Comparison of ENCODE assay signal across 18 cellular contexts in the genomic region with DNA sequence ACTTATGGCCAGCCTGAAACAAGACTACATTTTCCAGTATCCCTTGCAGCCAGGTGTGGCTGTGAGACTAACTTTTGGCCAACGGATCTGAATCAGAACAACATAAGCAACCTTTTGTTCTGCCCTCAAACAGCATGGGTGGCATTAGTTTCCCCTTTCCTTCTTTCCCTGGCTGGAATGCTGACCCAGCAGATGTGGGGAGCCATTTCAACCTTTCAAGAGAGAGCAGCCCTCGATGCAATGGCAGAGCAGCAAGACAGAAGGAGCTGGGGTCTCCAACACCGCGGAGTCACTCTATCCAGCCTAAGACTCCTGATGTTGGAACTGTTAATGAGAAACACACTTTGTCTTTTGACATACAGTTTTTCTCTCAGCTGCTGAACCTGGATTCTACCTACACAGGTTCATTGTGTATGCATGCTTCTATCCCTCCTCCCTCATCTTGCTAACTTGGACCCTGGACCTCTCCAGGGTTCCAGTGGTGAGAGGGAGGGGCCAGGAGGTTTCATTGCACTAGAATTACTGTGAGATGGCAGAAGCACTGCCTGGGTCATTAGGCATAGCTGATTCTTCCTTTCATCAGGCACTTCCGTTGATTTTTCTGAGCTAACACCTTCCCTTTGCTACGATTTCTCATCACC. TPM values are rescaled to one million over a fixed set of nuclear protein-coding genes. Genes with fewer than 3 reads are reported as not detected.
DNase-seq lines count a peak whose midpoint lies in the region; ATAC-seq and TF ChIP-seq lines count a peak whose summit lies in the region.
"Had no signal": no experiment of that assay in that cellular context is flagged by ENCODE, and none has a peak within 500 bp of the region (broad histone marks: within the 10 kb centered on the region; RNA-seq: fewer than 3 reads in every experiment).

No MANE protein-coding gene starts in this region.

- CTCF ChIA-PET in IMR-90 (lab: Yijun Ruan, JAX), result no interaction called here

- H3K18ac ChIP-seq in IMR-90 (ENCODE audit: low read depth, low read length) (no peak overlapping the region), trophoblast cell (ENCODE audit: low read length) (no peak overlapping the region)

- H3K4me1 ChIP-seq in BLaER1 (peaks cover 46% of the 10 kb centered on the region), IMR-90 (ENCODE audit: control insufficient read depth, insufficient read depth, low read length) (no peaks in the 10 kb centered on the region), trophoblast cell (ENCODE audit: control insufficient read depth in 1 of 2, insufficient read depth in 2 of 2, low read length in 2 of 2) (peaks cover 5 to 10% of the 10 kb centered on the region in 2 experiments)

- H3K14ac ChIP-seq in IMR-90 (replicated peaks; ENCODE audit: low read depth, low read length), result no peak overlapping the region
- peak overlapping the region; percentile 44 for H3K14ac ChIP-seq in trophoblast cell (ENCODE audit: low read length)

- TF ChIP-seq POLR2A in IMR-90 (IDR thresholded peaks at IDR 0.05; ENCODE audit: low read depth, low read length), result no peak

- H3K56ac ChIP-seq in IMR-90 (ENCODE audit: extremely low read depth, insufficient read depth, low read length), result no peak overlapping the region

- ATAC-seq in IMR-90 (ENCODE audit: low read depth), result no peak
- ATAC-seq in GM18861 (IDR thresholded peaks at IDR 0.05; ENCODE audit: unreplicated experiment), result no peak

- H3K4me3 ChIP-seq in BLaER1 (no peak overlapping the region), IMR-90 (ENCODE audit: insufficient read depth, low read depth, low read length) (no peak overlapping the region), trophoblast cell (ENCODE audit: low read depth, low read length) (no peak overlapping the region)
- H3K4me3 ChIP-seq: MG63 had no signal

- in situ Hi-C loops in IMR-90 (cut with MboI; ENCODE audit: low sequenced_read_pairs), result no loop called here

- no peak overlapping the region for H4K5ac ChIP-seq in IMR-90 (ENCODE audit: low read depth, low read length)

- H3K4me2 ChIP-seq in BLaER1 (peak overlapping the region; percentile 72; the same call in 1 of the 2 replicates), IMR-90 (ENCODE audit: low read depth, low read length) (no peak overlapping the region), trophoblast cell (ENCODE audit: low read length) (no peak overlapping the region)
- H3K4me2 ChIP-seq: SK-N-SH had no signal

- H2AK9ac ChIP-seq in IMR-90 (replicated peaks; ENCODE audit: low read depth, low read length, poor library complexity), result no peak overlapping the region

- peak overlapping the region; percentile 77 for H2BK12ac ChIP-seq in trophoblast cell (ENCODE audit: low read length)

- intact Hi-C loops in IMR-90 (cut with micrococcal nuclease), result no loop called here

- TF ChIP-seq RAD21 in IMR-90 (IDR thresholded peaks at IDR 0.05; ENCODE audit: low read length), result no peak

- no peaks in the 10 kb centered on the region for H3K79me1 ChIP-seq in IMR-90 (ENCODE audit: low read depth in 1 of 2, low read length in 2 of 2)
- peaks cover 4% of the 10 kb centered on the region for H3K79me1 ChIP-seq in trophoblast cell (ENCODE audit: low read length)

- H3K4ac ChIP-seq in IMR-90 (ENCODE audit: low read depth, low read length) (no peak overlapping the region), trophoblast cell (ENCODE audit: low read depth, low read length) (no peak overlapping the region)

- H3K27ac ChIP-seq in BLaER1 (peak overlapping the region; percentile 77; the same call in 1 of the 2 replicates), IMR-90 (ENCODE audit: insufficient read depth, low read length) (no peak overlapping the region), trophoblast cell (ENCODE audit: low read depth, low read length) (no peak overlapping the region)
- H3K27ac ChIP-seq: RWPE1 had no signal

- H4K91ac ChIP-seq in IMR-90 (ENCODE audit: insufficient read depth, low read depth, low read length), result no peak overlapping the region
- peak overlapping the region; percentile 30 for H4K91ac ChIP-seq in trophoblast cell (ENCODE audit: low read depth, low read length)

- POLR2A ChIA-PET in IMR-90 (lab: Charles Lee; ENCODE audit: unreplicated experiment), result no interaction called here

- dilution Hi-C loops in IMR-90 (cut with HindIII; ENCODE audit: low sequenced_read_pairs, unreplicated experiment), result no loop called here

- H3K9ac ChIP-seq in BLaER1 (no peak overlapping the region), IMR-90 (ENCODE audit: low read depth, low read length) (no peak overlapping the region), trophoblast cell (ENCODE audit: low read length) (no peak overlapping the region)
- H3K9ac ChIP-seq: SK-N-SH had no signal

- H3K9me1 ChIP-seq in IMR-90 (ENCODE audit: insufficient read depth, low read length), result no peaks in the 10 kb centered on the region

- H2AK5ac ChIP-seq in IMR-90 (ENCODE audit: low read depth, low read length) (no peak overlapping the region), trophoblast cell (ENCODE audit: low read length) (no peak overlapping the region)

- H3K23ac ChIP-seq in IMR-90 (ENCODE audit: low read depth, low read length) (no peak overlapping the region), trophoblast cell (ENCODE audit: low read length) (no peak overlapping the region)

- no peak overlapping the region for H4K12ac ChIP-seq in trophoblast cell (ENCODE audit: low read depth, low read length)

- no peak for TF ChIP-seq CTCF in IMR-90 (conservative IDR thresholded peaks at IDR 0.05; ENCODE audit: low read depth, low read length)

- no peak overlapping the region for H2BK15ac ChIP-seq in IMR-90 (ENCODE audit: low read depth, low read length)

- H3K9me3 ChIP-seq in BLaER1 (peaks cover 55% of the 10 kb centered on the region), IMR-90 (ENCODE audit: control insufficient read depth, insufficient read depth, low read length) (peaks cover 8% of the 10 kb centered on the region), trophoblast cell (ENCODE audit: insufficient read depth, low read depth, low read length) (peaks cover 8% of the 10 kb centered on the region)
- H3K9me3 ChIP-seq: MG63, SK-N-SH had no signal

- H4K8ac ChIP-seq in IMR-90 (ENCODE audit: low read depth in 2 of 2, low read length in 2 of 2) (no peak overlapping the region), trophoblast cell (ENCODE audit: low read depth, low read length) (peak overlapping the region; percentile 31)

- no peaks in the 10 kb centered on the region for H3K27me3 ChIP-seq in BLaER1
- H3K27me3 ChIP-seq in IMR-90 (ENCODE audit: control insufficient read depth, insufficient read depth, low read length), result peaks cover 26% of the 10 kb centered on the region
- no peaks in the 10 kb centered on the region for H3K27me3 ChIP-seq in trophoblast cell (ENCODE audit: insufficient read depth, low read length)
- H3K27me3 ChIP-seq: MG63 had no signal

- no peak overlapping the region for H2BK120ac ChIP-seq in IMR-90 (ENCODE audit: low read depth, low read length)
- H2BK120ac ChIP-seq in trophoblast cell (ENCODE audit: insufficient read depth, low read length, poor library complexity), result peak overlapping the region; percentile 1

- H3K79me2 ChIP-seq in trophoblast cell (ENCODE audit: control insufficient read depth, insufficient read depth, low read length, poor library complexity), result no peaks in the 10 kb centered on the region

- 61% methylated on average over 3 of the region's 6 CpGs; no CpG with 5 or more reads in 1 of the 2 experiments for WGBS in IMR-90 (ENCODE audit: extremely low coverage in 2 of 2, insufficient read length in 1 of 2), 2 experiments
- no CpG with 5 or more reads among the region's 6 CpGs for WGBS in trophoblast cell (ENCODE audit: extremely low coverage, insufficient coverage, insufficient read length)

- H2BK5ac ChIP-seq in IMR-90 (ENCODE audit: low read depth, low read length, poor library complexity, severe bottlenecking) (no peak overlapping the region), trophoblast cell (ENCODE audit: low read depth, low read length, poor library complexity) (no peak overlapping the region)

- H3K36me3 ChIP-seq in BLaER1 (peaks cover 18% of the 10 kb centered on the region; the same call in 1 of the 2 replicates), IMR-90 (ENCODE audit: control insufficient read depth, insufficient read depth, low read length) (no peaks in the 10 kb centered on the region), trophoblast cell (ENCODE audit: control insufficient read depth in 1 of 2, insufficient read depth in 2 of 2, low read length in 2 of 2) (no peaks in the 10 kb centered on the region)
- H3K36me3 ChIP-seq: MG63 had no signal

- H2BK20ac ChIP-seq in IMR-90 (ENCODE audit: low read depth, low read length), result no peak overlapping the region

- no TSS peak for BruUV-seq in IMR-90 (replicated peaks; lab: Mats Ljungman, UMichigan)

- H4K20me1 ChIP-seq in BLaER1 (no peaks in the 10 kb centered on the region), IMR-90 (ENCODE audit: insufficient read depth, low read length) (no peaks in the 10 kb centered on the region)

- H2AFZ ChIP-seq in IMR-90 (replicated peaks; ENCODE audit: low read length, poor library complexity), result no peak overlapping the region
- no peak overlapping the region for H2AFZ ChIP-seq in trophoblast cell (ENCODE audit: insufficient read depth, low read length, poor library complexity)

- DNase-seq in IMR-90 (no peak), left kidney (ENCODE audit: low read depth, low spot score) (peak; percentile 68), trophoblast cell (no peak), NOMO-1 treated with DMSO at 0.1 percent for 48 hours (lab: John Stamatoyannopoulos, UW; ENCODE audit: unreplicated experiment) (no peak), GM03348 (ENCODE audit: low spot score) (no peak)
- DNase-seq: CD4-positive, CD25-positive, alpha-beta regulatory T cell; DMS79; MG63; NCI-H1092; NCI-H1436; NCI-H187 treated with DMSO at 0.1 percent for 48 hours; NCI-H2107; NCI-H748 treated with DMSO at 0.1 percent for 48 hours; SIG-M5; SK-N-SH had no signal

TF ChIP-seq in IMR-90, 13 proteins besides CTCF, POLR2A, EP300 and RAD21 (continues in another document):
- peak; percentile 17; the same call in 1 of the 2 replicates for TF ChIP-seq MAFK (IDR thresholded peaks at IDR 0.05; ENCODE audit: low read depth, low read length)
- no peak for TF ChIP-seq CHD1 (IDR thresholded peaks at IDR 0.05; ENCODE audit: low read depth, low read length)

RNA-seq across cellular contexts. Expression of gene DDR1, which starts 28.8 kb away (rescaled TPM):
- 5.6 and 6.7 TPM in 2 replicates for total RNA-seq in IMR-90 (2012; rRNA removed)
- polyA plus RNA-seq in IMR-90 (2012; rRNA removed), result 17.8 and 19.6 TPM in 2 replicates
- polyA plus RNA-seq in IMR-90 (2012; cell fraction: cytosol; rRNA removed), result 15.6 and 26.4 TPM in 2 replicates
- polyA plus RNA-seq in IMR-90 (2012; cell fraction: nucleus; rRNA removed; ENCODE audit: low replicate concordance), result 56.9 and 61.7 TPM in 2 replicates
- polyA plus RNA-seq in trophoblast cell (2013), result 137 and 142 TPM in 2 replicates

RNA-seq across cellular contexts. Expression of gene GTF2H4, which starts 52.5 kb away (rescaled TPM):
- total RNA-seq in IMR-90 (2012; rRNA removed), result 6.9 and 13.4 TPM in 2 replicates
- 29.5 and 30.8 TPM in 2 replicates for polyA plus RNA-seq in IMR-90 (2012; rRNA removed)
- 19.0 and 20.5 TPM in 2 replicates for polyA plus RNA-seq in IMR-90 (2012; cell fraction: cytosol; rRNA removed)
- polyA plus RNA-seq in IMR-90 (2012; cell fraction: nucleus; rRNA removed; ENCODE audit: low replicate concordance), result 90.6 and 118 TPM in 2 replicates
- polyA plus RNA-seq in trophoblast cell (2013), result 38.3 and 38.5 TPM in 2 replicates

RNA-seq across cellular contexts. Expression of gene VARS2, which starts 58.5 kb away (rescaled TPM):
- 6.9 and 7.2 TPM in 2 replicates for total RNA-seq in IMR-90 (2012; rRNA removed)
- polyA plus RNA-seq in IMR-90 (2012; rRNA removed), result 13.3 and 14.0 TPM in 2 replicates
- 5.5 and 6.7 TPM in 2 replicates for polyA plus RNA-seq in IMR-90 (2012; cell fraction: cytosol; rRNA removed)
- 98.4 and 123 TPM in 2 replicates for polyA plus RNA-seq in IMR-90 (2012; cell fraction: nucleus; rRNA removed; ENCODE audit: low replicate concordance)
- 10.5 and 10.6 TPM in 2 replicates for polyA plus RNA-seq in trophoblast cell (2013)
